ENCODE assay signal across 8 cellular contexts in the genomic region with DNA sequence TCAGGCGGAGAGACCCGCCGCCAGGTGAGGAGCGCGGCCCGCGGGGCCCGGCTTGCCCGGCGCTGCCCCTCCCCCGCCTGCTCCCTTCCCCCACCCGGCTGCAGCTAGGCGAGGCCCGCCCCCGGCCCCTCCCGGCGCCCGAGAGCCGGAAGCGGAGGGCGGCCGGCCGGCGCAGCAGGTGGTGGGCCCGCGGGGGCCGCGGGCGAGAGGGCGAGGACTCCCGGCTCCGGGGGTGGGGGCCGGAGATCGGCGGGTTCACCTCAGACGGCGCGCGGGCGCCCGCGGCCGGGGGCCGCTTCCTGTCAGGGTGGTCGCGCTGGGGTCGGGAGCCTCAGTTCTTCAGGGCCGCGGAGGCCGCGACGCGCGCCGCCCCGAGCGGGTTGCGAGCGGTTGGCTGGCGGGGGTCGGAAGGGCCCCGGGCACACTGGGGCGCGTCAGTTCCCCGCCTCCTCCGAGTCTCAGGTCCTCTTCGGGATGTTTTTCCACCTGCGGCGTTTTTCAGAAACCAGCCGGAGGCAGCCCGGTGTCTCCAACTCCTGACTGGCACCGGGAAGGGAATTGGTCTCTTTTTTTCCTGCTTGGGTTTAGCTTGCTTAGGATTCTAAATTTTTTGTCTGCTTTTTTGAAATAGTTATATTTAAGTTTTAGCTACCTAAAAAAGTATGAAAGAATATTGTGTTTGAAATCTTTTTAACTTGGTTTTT.
DNase-seq lines count a peak whose midpoint lies in the region; ATAC-seq and TF ChIP-seq lines count a peak whose summit lies in the region.

No MANE protein-coding gene starts in this region.

- H3K27ac ChIP-seq in iPS-18a (ENCODE audit: low read length) (peak overlapping the region; percentile 86), skin epidermis (peak overlapping the region; percentile 80 to 97 (median 92))

- H3K9ac ChIP-seq in iPS-18a (ENCODE audit: low read length): peak overlapping the region; percentile 92

- H3K27me3 ChIP-seq in iPS-18a (ENCODE audit: control insufficient read depth, insufficient read depth, low read length): no peaks in the 10 kb centered on the region

- H3K4me3 ChIP-seq in astrocyte of the spinal cord (ENCODE audit: low read depth, low read length) (peak overlapping the region; percentile 74), iPS-18a (ENCODE audit: low read length) (peak overlapping the region; percentile 96), skin epidermis (peak overlapping the region; percentile 67 to 97 (median 90))

- peak; percentile 49 for ATAC-seq in GM19438 (IDR thresholded peaks at IDR 0.05; ENCODE audit: low read depth, unreplicated experiment)
- peak; percentile 51 for ATAC-seq in HG03521 (IDR thresholded peaks at IDR 0.05; ENCODE audit: unreplicated experiment)

- peak; percentile 7 for DNase-seq in DMS53 treated with DMSO at 0.1 percent for 48 hours (lab: John Stamatoyannopoulos, UW; ENCODE audit: unreplicated experiment)
- DNase-seq in RKO (ENCODE audit: low spot score): peak; percentile 63
- no peak for DNase-seq in astrocyte of the spinal cord (ENCODE audit: low read depth, low spot score)
- DNase-seq in OCI-M2 (lab: John Stamatoyannopoulos, UW; ENCODE audit: unreplicated experiment): no peak

- in situ Hi-C loops in astrocyte of the spinal cord (cut with HindIII; ENCODE audit: low sequenced_read_pairs): no loop called here

- peaks cover 36% of the 10 kb centered on the region for H3K4me1 ChIP-seq in iPS-18a (ENCODE audit: control insufficient read depth, low read depth, low read length)

- no peaks in the 10 kb centered on the region for H3K9me3 ChIP-seq in iPS-18a (ENCODE audit: control insufficient read depth, low read depth, low read length)

- no peak for TF ChIP-seq CTCF in astrocyte of the spinal cord (IDR thresholded peaks at IDR 0.05; ENCODE audit: low read depth, low read length)

- no peaks in the 10 kb centered on the region for H3K36me3 ChIP-seq in iPS-18a (ENCODE audit: control insufficient read depth, low read depth, low read length)

Comparison
In these comparisons a context has a peak if more than half of its experiments do, and no peak if none do; other contexts are left out.
1. DNase-seq: peak in DMS53 treated with DMSO at 0.1 percent for 48 hours (single experiment) and RKO (single experiment); none in astrocyte of the spinal cord (single experiment) and OCI-M2 (single experiment).
2. Peak in every context shown above with its lines, with median percentiles within 50 percentile points of each other: H3K4me3 ChIP-seq.